In the genomic region with DNA sequence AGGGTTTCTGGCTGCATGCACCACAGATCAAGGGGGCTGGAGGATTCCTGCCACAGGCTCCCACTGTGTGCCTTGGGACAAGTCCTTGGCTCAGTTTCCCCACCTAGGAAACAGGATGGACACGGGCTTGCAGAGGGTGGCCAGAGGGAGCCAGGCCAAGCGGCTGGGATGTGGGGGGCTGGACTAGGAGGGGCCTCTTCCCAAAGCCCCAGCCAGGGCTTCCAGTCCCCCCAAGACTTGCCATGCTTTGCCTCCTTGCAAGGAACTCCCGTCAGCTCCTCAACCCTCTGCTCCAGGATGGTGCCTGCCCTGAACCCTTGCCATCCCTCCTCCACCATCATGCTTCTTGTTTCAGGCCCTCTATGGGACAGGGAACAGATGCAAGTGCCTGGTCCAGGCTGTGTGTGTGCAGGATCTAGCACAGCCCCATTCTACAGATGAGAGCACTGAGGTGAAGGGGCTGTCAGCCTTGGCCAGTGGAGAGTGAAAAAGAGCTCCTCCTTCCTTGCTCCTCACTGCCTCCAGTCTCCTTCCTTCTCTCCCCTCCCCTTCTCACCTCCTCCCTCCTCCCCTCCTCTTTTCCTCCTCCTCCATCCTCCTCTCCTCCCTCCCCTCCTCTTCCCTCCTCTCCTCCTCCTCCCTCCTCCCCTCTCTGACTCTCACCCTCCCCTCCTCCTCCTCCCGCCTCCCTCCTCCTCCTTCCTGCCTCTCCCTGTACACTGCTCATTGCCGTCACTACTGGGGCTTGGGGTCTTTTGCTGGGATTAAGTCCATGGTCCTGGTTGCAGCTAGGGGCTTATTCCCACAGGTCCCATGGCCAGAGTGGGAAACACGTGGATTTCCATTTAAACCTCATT, we compare ENCODE assay signal across 30 cellular contexts. TPM values are rescaled to one million over a fixed set of nuclear protein-coding genes. Genes with fewer than 3 reads are reported as not detected.
"Had no signal": no experiment of that assay in that cellular context is flagged by ENCODE, and none has a peak within 500 bp of the region (broad histone marks: within the 10 kb centered on the region; RNA-seq: fewer than 3 reads in every experiment).

No MANE protein-coding gene starts in this region.

- H3K4me1 ChIP-seq: Peyer's patch, SJCRH30 had no signal

- H3K9me3 Mint-ChIP-seq: activated CD4-positive, alpha-beta memory T cell treated with anti-CD3 and anti-CD28 coated beads, Interleukin-2, amount 10 ng/mL, durations not matched to agents 7 days and 5 days; activated T-helper 17 cell treated with anti-CD3 and anti-CD28 coated beads, Interleukin-2, amount 50 U/mL, for 72 hours; brain had no signal

- H3K9me3 ChIP-seq: MG63, Peyer's patch, SJCRH30, SK-N-SH had no signal

- H3K4me3 ChIP-seq: MG63, Peyer's patch, SJCRH30 had no signal

- H3K9me2 ChIP-seq: SK-N-SH had no signal

- H3K27ac ChIP-seq: KMS-11, Peyer's patch, RWPE1, SJCRH30, VCaP had no signal

- FAIRE-seq: astrocyte had no signal

- H3K4me3 Mint-ChIP-seq: activated CD4-positive, alpha-beta memory T cell treated with anti-CD3 and anti-CD28 coated beads, Interleukin-2, amount 10 ng/mL, durations not matched to agents 7 days and 5 days; activated CD4-positive, alpha-beta T cell treated with anti-CD3 and anti-CD28 coated beads for 36 hours; activated naive CD4-positive, alpha-beta T cell treated with anti-CD3 and anti-CD28 coated beads for 36 hours; activated naive CD8-positive, alpha-beta T cell; activated T-helper 17 cell treated with anti-CD3 and anti-CD28 coated beads, Interleukin-2, amount 50 U/mL, for 72 hours; brain had no signal

- H3K9ac ChIP-seq: KMS-11, SK-N-SH had no signal

- DNase-seq: activated CD4-positive, alpha-beta memory T cell treated with anti-CD3 and anti-CD28 coated beads, Interleukin-2, amount 10 ng/mL, durations not matched to agents 7 days and 5 days; activated CD4-positive, alpha-beta T cell treated with anti-CD3 and anti-CD28 coated beads for 36 hours; activated CD4-positive, alpha-beta T cell treated with anti-CD3 and anti-CD28 coated beads, Interleukin-2, amount 50 U/mL, for 1 hour; activated gamma-delta T cell; activated naive CD4-positive, alpha-beta T cell treated with anti-CD3 and anti-CD28 coated beads for 36 hours; activated T-cell treated with anti-CD3 and anti-CD28 coated beads for 4 hours; amygdala; MG63; MV-4-11; NCI-H1417 treated with DMSO at 0.1 percent for 48 hours; NCI-H1694; NCI-H2029; NCI-H2107; NCI-H345; NCI-H510A; NK-92 treated with Interleukin-12 subunit alpha and Interleukin-12 subunit beta, amount 100 ng/mL, for 24 hours; Peyer's patch; Right ventricle myocardium superior; T-helper 1 cell had no signal

- H3K36me3 ChIP-seq: MG63, Peyer's patch, SJCRH30 had no signal

- ATAC-seq: activated CD4-positive, alpha-beta T cell treated with anti-CD3 and anti-CD28 coated beads for 36 hours; activated T-helper 17 cell treated with anti-CD3 and anti-CD28 coated beads, Interleukin-2, amount 50 U/mL, for 72 hours had no signal

- H3K27ac Mint-ChIP-seq: activated CD4-positive, alpha-beta memory T cell treated with anti-CD3 and anti-CD28 coated beads, Interleukin-2, amount 10 ng/mL, durations not matched to agents 7 days and 5 days; activated CD4-positive, alpha-beta T cell treated with anti-CD3 and anti-CD28 coated beads for 36 hours; activated naive CD4-positive, alpha-beta T cell treated with anti-CD3 and anti-CD28 coated beads for 36 hours; activated naive CD8-positive, alpha-beta T cell; activated T-helper 17 cell treated with anti-CD3 and anti-CD28 coated beads, Interleukin-2, amount 50 U/mL, for 72 hours; brain had no signal

- H3K4me2 ChIP-seq: KMS-11, SK-N-SH had no signal

- H3K36me3 Mint-ChIP-seq: brain had no signal

RNA-seq across cellular contexts. Expression of a gene that starts 13.3 kb away (rescaled TPM):
- total RNA-seq: activated CD4-positive, alpha-beta memory T cell treated with anti-CD3 and anti-CD28 coated beads, Interleukin-2, amount 10 ng/mL, durations not matched to agents 7 days and 5 days; activated CD8-positive, alpha-beta memory T cell treated with anti-CD3 and anti-CD28 coated beads for 36 hours; activated T-helper 17 cell treated with anti-CD3 and anti-CD28 coated beads, Interleukin-2, amount 50 U/mL, for 72 hours; astrocyte; Right ventricle myocardium superior; SJCRH30; T-helper 2 cell treated with Interferon-gamma antibody and Interleukin-4, amounts not matched to agents 100 ng/mL and 5 ng/mL, for 36 hours had no signal
- polyA plus RNA-seq: SK-N-SH had no signal

RNA-seq across cellular contexts. Expression of a gene that starts 58.0 kb away (rescaled TPM):
- total RNA-seq: activated CD4-positive, alpha-beta memory T cell treated with anti-CD3 and anti-CD28 coated beads, Interleukin-2, amount 10 ng/mL, durations not matched to agents 7 days and 5 days; activated CD4-positive, alpha-beta T cell treated with anti-CD3 and anti-CD28 coated beads for 36 hours; activated CD8-positive, alpha-beta memory T cell treated with anti-CD3 and anti-CD28 coated beads for 36 hours; activated naive CD4-positive, alpha-beta T cell treated with anti-CD3 and anti-CD28 coated beads for 36 hours; activated T-helper 17 cell treated with anti-CD3 and anti-CD28 coated beads, Interleukin-2, amount 50 U/mL, for 72 hours; astrocyte; Peyer's patch; Right ventricle myocardium superior; SJCRH30; T-helper 2 cell treated with Interferon-gamma antibody and Interleukin-4, amounts not matched to agents 100 ng/mL and 5 ng/mL, for 36 hours had no signal
- polyA plus RNA-seq: SK-N-SH had no signal
